In the genomic region with DNA sequence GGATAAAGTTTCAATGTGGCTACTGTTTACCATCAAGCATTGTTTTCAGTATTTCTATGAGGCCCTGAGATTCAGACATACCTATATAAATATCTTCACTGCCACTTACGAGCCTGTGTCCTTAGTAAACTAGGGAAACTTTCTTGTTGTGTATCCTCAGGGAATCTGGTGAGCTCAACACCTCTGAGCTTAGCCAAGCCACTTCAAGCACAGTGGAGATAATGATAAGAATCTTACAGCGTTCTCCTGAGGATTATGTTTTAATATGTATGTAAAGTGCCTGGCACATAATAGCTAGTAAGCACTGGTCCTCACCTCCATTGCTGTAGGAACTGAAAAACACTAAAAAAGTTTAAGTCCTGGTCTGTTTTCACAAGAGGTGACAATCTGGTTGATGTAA, we compare ENCODE assay signal across 3 cellular contexts.
"Had no signal": no experiment of that assay in that cellular context is flagged by ENCODE, and none has a peak within 500 bp of the region (broad histone marks: within the 10 kb centered on the region; RNA-seq: fewer than 3 reads in every experiment).

No MANE protein-coding gene starts in this region.

- DNase-seq: GDM1, GF-D8 had no signal

- ATAC-seq: GM12878 had no signal

- H3K4me3 ChIP-seq: GM12878 had no signal
